In genomic region chr10:117448840-117449239, GRCh38 we compare ENCODE assay signal across 18 cellular contexts.
DNase-seq lines count a peak whose midpoint lies in the region; ATAC-seq and TF ChIP-seq lines count a peak whose summit lies in the region.
"Had no signal": no experiment of that assay in that cellular context is flagged by ENCODE, and none has a peak within 500 bp of the region (broad histone marks: within the 10 kb centered on the region; RNA-seq: fewer than 3 reads in every experiment).

No MANE protein-coding gene starts in this region.

- H3K36me3 ChIP-seq in body of pancreas (replicated peaks in 1 of 2; ENCODE audit: insufficient read depth in 1 of 2, low read depth in 2 of 2), result no peaks in the 10 kb centered on the region
- H3K36me3 ChIP-seq in spleen, result no peaks in the 10 kb centered on the region
- H3K36me3 ChIP-seq: BLaER1, HAP-1 had no signal

- peak in 36 of 56 donors; percentile 3 to 78 (median 32) for DNase-seq in amygdala (lab: John Stamatoyannopoulos, UW)
- DNase-seq in body of pancreas, result peak in 1 of 4 donors; percentile 30
- DNase-seq in nucleus accumbens (lab: John Stamatoyannopoulos, UW), result peak in 37 of 56 donors; percentile 3 to 81 (median 19)
- peak; percentile 19 for DNase-seq in spleen
- no peak for DNase-seq in SW 1271 (lab: John Stamatoyannopoulos, UW)
- DNase-seq: CD4-positive, alpha-beta memory T cell; Kasumi-1; NCI-H1417; NCI-H1930; NCI-H2227 treated with DMSO at 0.1 percent for 48 hours; NCI-H510A; NK-92 treated with Interleukin-12 subunit alpha and Interleukin-12 subunit beta, amount 100 ng/mL, for 24 hours; SIG-M5 had no signal

- intact Hi-C loops in body of pancreas (cut with DNase I) (no loop called here), spleen (cut with DNase I; ENCODE audit: low total_unique reads) (no loop called here)

- H3K27me3 ChIP-seq in body of pancreas (no peaks in the 10 kb centered on the region), spleen (replicated peaks in 1 of 7) (peaks cover 0 to 28% (median 0%) of the 10 kb centered on the region in 7 donors)
- H3K27me3 ChIP-seq: BLaER1 had no signal

- H3K9me3 ChIP-seq in body of pancreas (no peaks in the 10 kb centered on the region), spleen (peaks cover 0 to 34% (median 16%) of the 10 kb centered on the region in 8 donors)

- H3K4me1 ChIP-seq in body of pancreas (peaks cover 9% of the 10 kb centered on the region), spleen (peaks cover 0 to under 1% (median 0%) of the 10 kb centered on the region in 6 donors)
- H3K4me1 ChIP-seq: BLaER1, HAP-1 had no signal

- no peak overlapping the region for H3K4me3 ChIP-seq in body of pancreas
- no peak overlapping the region for H3K4me3 ChIP-seq in spleen
- H3K4me3 ChIP-seq: BLaER1, GM23338, HAP-1 had no signal

- ATAC-seq in body of pancreas (peak; percentile 48), GM18502 (IDR thresholded peaks at IDR 0.05; ENCODE audit: poor library complexity, unreplicated experiment) (no peak), HG02571 (IDR thresholded peaks at IDR 0.05; ENCODE audit: unreplicated experiment) (no peak)
- ATAC-seq: GM23338 had no signal

- H3K27ac ChIP-seq in body of pancreas (peak overlapping the region in 2 of 4 donors; percentile 3 to 21), spleen (no peak overlapping the region)
- H3K27ac ChIP-seq: BLaER1 had no signal

- TF ChIP-seq POLR2A in body of pancreas (IDR thresholded peaks at IDR 0.05) (no peak), spleen (IDR thresholded peaks at IDR 0.05) (no peak)

- TF ChIP-seq CTCF in body of pancreas (IDR thresholded peaks at IDR 0.05), result no peak
- no peak for TF ChIP-seq CTCF in spleen (IDR thresholded peaks at IDR 0.05 in 8 of 11, conservative IDR thresholded peaks at IDR 0.05 in 3 of 11)

- WGBS in body of pancreas, 2 donors, result 19 to 20% methylated on average over 4 to 5 of the region's 5 CpGs
- 54 to 79% (median 74%) methylated on average over 5 of the region's 5 CpGs for WGBS in spleen, 5 donors

Comparison
In these comparisons a context has a peak if more than half of its experiments do, and no peak if none do; other contexts are left out.
1. DNase-seq: peak in amygdala (36 of 56), nucleus accumbens (37 of 56) and spleen (single experiment); none in SW 1271 (0 of 2).